In genomic region chr1:58546520-58547308, GRCh38 we compare ENCODE assay signal across 8 cellular contexts. TPM values are rescaled to one million over a fixed set of nuclear protein-coding genes. Genes with fewer than 3 reads are reported as not detected.
DNase-seq lines count a peak whose midpoint lies in the region; ATAC-seq and TF ChIP-seq lines count a peak whose summit lies in the region.

TSS of gene OMA1 (minus strand) at chr1:58546726. CDS start at chr1:58539294, 7,432 bp downstream.

- no peaks in the 10 kb centered on the region for H3K9me3 ChIP-seq in heart right ventricle

- TF ChIP-seq CTCF in GM12875 (IDR thresholded peaks at IDR 0.05; ENCODE audit: borderline replicate concordance, insufficient read depth, low read depth, low read length): peak; percentile 96
- peak; percentile 94 to 99 (median 97) for TF ChIP-seq CTCF in heart right ventricle (IDR thresholded peaks at IDR 0.05)
- TF ChIP-seq CTCF in progenitor cell of endocrine pancreas (IDR thresholded peaks at IDR 0.05; ENCODE audit: unreplicated experiment): peak; percentile 95

- H3K4me1 Mint-ChIP-seq in progenitor cell of endocrine pancreas (ENCODE audit: low read depth): peaks cover 69% of the 10 kb centered on the region

- H3K36me3 Mint-ChIP-seq in progenitor cell of endocrine pancreas (ENCODE audit: insufficient read depth): peaks cover 2% of the 10 kb centered on the region

- peak within 1 kb of the TSS; percentile 97 for H3K27ac Mint-ChIP-seq in progenitor cell of endocrine pancreas

- H3K4me3 Mint-ChIP-seq in progenitor cell of endocrine pancreas (ENCODE audit: low read depth): peak within 1 kb of the TSS; percentile 84

- H3K27me3 ChIP-seq in heart right ventricle: no peaks in the 10 kb centered on the region

- intact Hi-C loops in heart right ventricle (cut with DNase I): loop anchor here in 8 of 10 donors (1.0 to 10.0 kb wide), 4 partner anchors 30 to 108 kb away; no protein-coding TSS in a partner anchor

- no peaks in the 10 kb centered on the region for H3K27me3 Mint-ChIP-seq in progenitor cell of endocrine pancreas

- H3K4me3 ChIP-seq in GM12875 (ENCODE audit: low read depth, low read length) (peak within 1 kb of the TSS; percentile 89), heart right ventricle (peak within 1 kb of the TSS; percentile 37 to 87 (median 78)), urinary bladder (ENCODE audit: low read depth, low read length) (peak within 1 kb of the TSS; percentile 60)

- H3K27ac ChIP-seq in heart right ventricle: peak within 1 kb of the TSS; percentile 97 to 100 (median 99)
- H3K27ac ChIP-seq in urinary bladder (ENCODE audit: low read depth): peak within 1 kb of the TSS; percentile 99

- peaks cover 3% of the 10 kb centered on the region for H3K9me3 Mint-ChIP-seq in progenitor cell of endocrine pancreas (ENCODE audit: low read depth)

- peak; percentile 56 for DNase-seq in NCI-H1436 treated with DMSO at 0.1 percent for 48 hours (lab: John Stamatoyannopoulos, UW)
- DNase-seq in T-helper 1 cell: peak; percentile 94 to 98 (median 97)
- DNase-seq in amniotic epithelial cell (ENCODE audit: low read depth): peak; percentile 95
- DNase-seq in heart right ventricle: peak; percentile 97 to 98
- DNase-seq in progenitor cell of endocrine pancreas (ENCODE audit: low spot score, unreplicated experiment): peak; percentile 96

- H3K36me3 ChIP-seq in heart right ventricle (no peaks in the 10 kb centered on the region), urinary bladder (ENCODE audit: insufficient read depth) (no peaks in the 10 kb centered on the region)

- peaks cover 0 to 21% (median 14%) of the 10 kb centered on the region in 9 donors for H3K4me1 ChIP-seq in heart right ventricle
- H3K4me1 ChIP-seq in urinary bladder (ENCODE audit: insufficient read depth): peaks cover 4% of the 10 kb centered on the region

- ATAC-seq in HG02840 (IDR thresholded peaks at IDR 0.05; ENCODE audit: low FRiP score, unreplicated experiment) (peak; percentile 98), heart right ventricle (peak; percentile 99 to 100 (median 99))

- WGBS in heart right ventricle, 2 donors: 2% methylated on average over 35 to 46 of the region's 46 CpGs
- under 1% methylated on average over 46 of the region's 46 CpGs for WGBS in urinary bladder

RNA-seq across cellular contexts. Expression of gene OMA1, which starts in this region (rescaled TPM):
- total RNA-seq in heart right ventricle: 10 to 100 TPM; 20.7 to 50.9 (median 37.4) TPM
- 10 to 100 TPM in 1 of 2 donors, 1 to 10 TPM in 1; 8.2 to 33.9 TPM for polyA plus RNA-seq in heart right ventricle
- total RNA-seq in progenitor cell of endocrine pancreas: 26.8 and 32.0 TPM in 2 replicates
- total RNA-seq in urinary bladder: 57.8 TPM
- polyA plus RNA-seq in urinary bladder: 16.9 TPM

Comparison
In these comparisons a context has a peak if more than half of its experiments do, and no peak if none do; other contexts are left out.
1. Peak in every context shown above with its lines: DNase-seq, ATAC-seq, H3K4me3 ChIP-seq and H3K27ac ChIP-seq.